1 cellular context compared by ENCODE assay signal in genomic region chr12:63889721-63890509, GRCh38.
TF ChIP-seq lines count a peak whose summit lies in the region.

No MANE protein-coding gene starts in this region.

TF ChIP-seq in GM23338, 12 proteins besides CTCF, POLR2A, EP300 and RAD21 (continued from another document):
- TF ChIP-seq ZNF462 (CRISPR knock-in tag; IDR thresholded peaks at IDR 0.05) (no peak), ETS1 (IDR thresholded peaks at IDR 0.05) (no peak), POLR2AphosphoS5 (IDR thresholded peaks at IDR 0.05; ENCODE audit: low read depth) (no peak), NANOG (IDR thresholded peaks at IDR 0.05; ENCODE audit: borderline replicate concordance) (no peak), STAT1 (IDR thresholded peaks at IDR 0.05; ENCODE audit: unreplicated experiment) (no peak), ZNF114 (CRISPR knock-in tag; IDR thresholded peaks at IDR 0.05) (no peak), CREB1 (CRISPR knock-in tag; IDR thresholded peaks at IDR 0.05; ENCODE audit: low read depth) (no peak), ZNF331 (CRISPR knock-in tag; IDR thresholded peaks at IDR 0.05; ENCODE audit: low read depth) (no peak)
